In genomic region chr7:24574365-24574764, GRCh38 we compare ENCODE assay signal across 8 cellular contexts. TPM values are rescaled to one million over a fixed set of nuclear protein-coding genes. Genes with fewer than 3 reads are reported as not detected.
DNase-seq lines count a peak whose midpoint lies in the region; ATAC-seq and TF ChIP-seq lines count a peak whose summit lies in the region.

No MANE protein-coding gene starts in this region.

- H3K9me3 ChIP-seq in HUES6 (ENCODE audit: control insufficient read depth, insufficient read depth, low read depth, low read length) = no peaks in the 10 kb centered on the region
- no peaks in the 10 kb centered on the region for H3K9me3 ChIP-seq in mammary epithelial cell (replicated peaks; ENCODE audit: insufficient read depth, low read length)
- no peaks in the 10 kb centered on the region for H3K9me3 ChIP-seq in muscle layer of colon (ENCODE audit: low read length)

- CTCF ChIA-PET in mammary epithelial cell (lab: Charles Lee; ENCODE audit: low non-redundant PET) = no interaction called here

- ATAC-seq in GM18511 (IDR thresholded peaks at IDR 0.05; ENCODE audit: unreplicated experiment) = no peak

- no peaks in the 10 kb centered on the region for H3K36me3 ChIP-seq in HUES6 (ENCODE audit: control insufficient read depth, insufficient read depth, low read length)
- H3K36me3 ChIP-seq in mammary epithelial cell (ENCODE audit: insufficient read depth, low read length) = no peaks in the 10 kb centered on the region
- no peaks in the 10 kb centered on the region for H3K36me3 ChIP-seq in muscle layer of colon (ENCODE audit: insufficient read depth, low read length)

- dilution Hi-C loops in mammary epithelial cell (cut with HindIII; ENCODE audit: low sequenced_read_pairs) = no loop called here

- H3K4me3 ChIP-seq in HUES6 (ENCODE audit: low read depth, low read length) (peak overlapping the region; percentile 75), mammary epithelial cell (replicated peaks in 1 of 3; ENCODE audit: insufficient read depth in 1 of 3, low read depth in 2 of 3, low read length in 3 of 3) (peak overlapping the region; percentile 63 to 91 (median 84)), muscle layer of colon (ENCODE audit: low read depth in 1 of 2, low read length in 2 of 2) (peak overlapping the region; percentile 63 to 90)

- in situ Hi-C loops in mammary epithelial cell (cut with MboI; ENCODE audit: low sequenced_read_pairs in 2 of 2) = loop anchor here in 1 of 2 donors (10.0 kb wide), 1 partner anchor 90 kb away; no protein-coding TSS in a partner anchor

- DNase-seq in AG20443 (ENCODE audit: low spot score) (peak; percentile 17), mammary epithelial cell (no peak), glomerular visceral epithelial cell (ENCODE audit: extremely low spot score) (no peak), 8988T (no peak)
- DNase-seq in stimulated activated naive CD4-positive, alpha-beta T cell treated with Interleukin-2 at 50 U/mL for 16 hours (lab: John Stamatoyannopoulos, UW) = no peak

- H3K9ac ChIP-seq in HUES6 (ENCODE audit: low read length) (peak overlapping the region; percentile 74), mammary epithelial cell (ENCODE audit: insufficient read depth, low read length) (peak overlapping the region; percentile 56), muscle layer of colon (ENCODE audit: low read length) (peak overlapping the region; percentile 61)

- peaks cover 10% of the 10 kb centered on the region for H3K27me3 ChIP-seq in HUES6 (ENCODE audit: control insufficient read depth, insufficient read depth, low read length)
- no peaks in the 10 kb centered on the region for H3K27me3 ChIP-seq in mammary epithelial cell (ENCODE audit: insufficient read depth, low read length)
- H3K27me3 ChIP-seq in muscle layer of colon (ENCODE audit: control insufficient read depth in 1 of 2, insufficient read depth in 2 of 2, low read length in 2 of 2) = no peaks in the 10 kb centered on the region

- peaks cover 57% of the 10 kb centered on the region for H3K79me2 ChIP-seq in mammary epithelial cell (ENCODE audit: insufficient read depth, low read length)

- TF ChIP-seq CTCF in mammary epithelial cell (conservative IDR thresholded peaks at IDR 0.05 in 1 of 2, IDR thresholded peaks at IDR 0.05 in 1 of 2; ENCODE audit: extremely low read depth in 1 of 2, insufficient read depth in 1 of 2, low read depth in 1 of 2, low read length in 2 of 2) = no peak

- 3% methylated on average over 9 of the region's 11 CpGs for WGBS in mammary epithelial cell (ENCODE audit: low coverage, missing lambda C conversion rate)

- intact Hi-C loops in mammary epithelial cell (cut with micrococcal nuclease) = loop anchor here (2.0 to 10.0 kb wide), 4 partner anchors 167 to 710 kb away; no protein-coding TSS in a partner anchor

- H3K27ac ChIP-seq in HUES6 (ENCODE audit: low read depth, low read length) (peak overlapping the region; percentile 6; the same call in 1 of the 2 replicates), mammary epithelial cell (ENCODE audit: insufficient read depth, low read depth, low read length) (peak overlapping the region; percentile 59), muscle layer of colon (ENCODE audit: low read depth, low read length) (peak overlapping the region; percentile 59)

- peaks cover 44% of the 10 kb centered on the region for H3K4me1 ChIP-seq in HUES6 (ENCODE audit: control insufficient read depth, insufficient read depth, low read length)
- H3K4me1 ChIP-seq in mammary epithelial cell (ENCODE audit: insufficient read depth, low read length) = peaks cover 17% of the 10 kb centered on the region
- peaks cover 13% of the 10 kb centered on the region for H3K4me1 ChIP-seq in muscle layer of colon (ENCODE audit: insufficient read depth, low read length)

- TSS peak; percentile 19 for BruUV-seq in mammary epithelial cell (replicated peaks; lab: Mats Ljungman, UMichigan)

- H4K20me1 ChIP-seq in mammary epithelial cell (ENCODE audit: insufficient read depth, low read length) = peaks cover 4% of the 10 kb centered on the region

- peak overlapping the region; percentile 96 for H2AFZ ChIP-seq in mammary epithelial cell (ENCODE audit: low read depth, low read length)

- H3K4me2 ChIP-seq in mammary epithelial cell (ENCODE audit: insufficient read depth, low read depth, low read length) = peak overlapping the region; percentile 84

RNA-seq across cellular contexts. Expression of gene PALS2, which starts 1.1 kb away (rescaled TPM):
- 10 to 100 TPM; 36.2 to 39.5 TPM for total RNA-seq in mammary epithelial cell
- 12.1 TPM for polyA plus RNA-seq in mammary epithelial cell
- polyA minus RNA-seq in mammary epithelial cell = 17.1 TPM

Comparison
In these comparisons a context has a peak if more than half of its experiments do, and no peak if none do; other contexts are left out.
1. H3K27ac ChIP-seq: peak in every context shown above with its lines; median percentile 59 in mammary epithelial cell; 59 in muscle layer of colon; 6 in HUES6.